In the genomic region with DNA sequence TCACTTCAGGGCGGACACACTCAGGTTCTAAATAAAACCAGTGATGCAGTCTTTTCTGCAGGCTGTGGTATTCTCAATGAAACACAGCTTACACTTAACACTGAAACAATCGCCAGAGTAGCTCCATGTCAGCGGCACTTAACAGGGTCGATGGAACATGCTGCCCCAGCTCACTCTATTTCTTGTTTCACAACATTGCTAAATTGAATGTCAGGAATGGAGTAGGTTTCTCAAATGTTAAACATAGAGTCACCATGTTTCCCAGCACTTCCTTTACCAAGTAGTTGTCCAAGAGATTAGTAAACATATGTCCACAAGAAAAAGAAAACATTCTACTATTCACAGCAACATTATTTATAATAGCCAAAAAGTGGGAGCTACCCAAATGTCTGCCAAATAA, we compare ENCODE assay signal across 24 cellular contexts.
"Had no signal": no experiment of that assay in that cellular context is flagged by ENCODE, and none has a peak within 500 bp of the region (broad histone marks: within the 10 kb centered on the region; RNA-seq: fewer than 3 reads in every experiment).

No MANE protein-coding gene starts in this region.

- H3K27me3 ChIP-seq: hepatocyte, ovary, stomach, testis, thyroid gland, transverse colon, upper lobe of right lung had no signal

- H3K27ac ChIP-seq: hepatocyte, left ventricle myocardium inferior, ovary, skin epidermis, stomach, testis, thyroid gland, transverse colon, upper lobe of right lung had no signal

- ATAC-seq: mucosa of descending colon; naive thymus-derived CD4-positive, alpha-beta T cell; natural killer cell treated with Interleukin-12 subunit alpha and Interleukin-12 subunit beta and Interleukin-15 and Interleukin-18, amount 100 ng/mL, for 72 hours; right cardiac atrium; sciatic nerve; stimulated activated naive B cell treated with anti-CD40 and anti-IgM and Interleukin-4, amounts not matched to agents 10 μg/mL and 1 μg/mL and 100 μg/mL, for 72 hours; stimulated activated naive CD8-positive, alpha-beta T cell treated with anti-CD3 and anti-CD28 coated beads, Interleukin-15, Interleukin-2, amounts not matched to agents 100 U/mL and 50 U/mL, for 24 hours; upper lobe of right lung had no signal

- DNase-seq: islet precursor cell; left ventricle myocardium inferior; midbrain; mucosa of descending colon; naive thymus-derived CD4-positive, alpha-beta T cell; ovary; retina; right cardiac atrium; stimulated activated CD4-positive, alpha-beta T cell treated with anti-CD3 and anti-CD28 coated beads, Interleukin-12 subunit alpha, Interleukin-12 subunit beta, amount 100 ng/mL, for 4 hours; stimulated activated CD4-positive, alpha-beta T cell treated with anti-CD3 and anti-CD28 coated beads, Interleukin-15, amount 100 ng/mL, for 24 hours; stimulated activated CD4-positive, alpha-beta T cell treated with anti-CD3 and anti-CD28 coated beads, Interleukin-2, amount 100 ng/mL, for 24 hours; stimulated activated CD4-positive, alpha-beta T cell treated with anti-CD3 and anti-CD28 coated beads, Interleukin-4, amount 100 ng/mL, for 1 hour; stimulated activated naive B cell treated with anti-CD40 and anti-IgM and Interleukin-4, amounts not matched to agents 10 μg/mL and 1 μg/mL and 100 μg/mL, for 72 hours; stimulated activated naive CD8-positive, alpha-beta T cell treated with anti-CD3 and anti-CD28 coated beads, Interleukin-15, Interleukin-2, amounts not matched to agents 100 U/mL and 50 U/mL, for 24 hours; stomach; testis; thyroid gland; transverse colon; upper lobe of right lung had no signal

- H3K79me2 ChIP-seq: hepatocyte had no signal

- H3K9me3 ChIP-seq: mucosa of descending colon, ovary, testis, thyroid gland, transverse colon, upper lobe of right lung had no signal

- H2AFZ ChIP-seq: hepatocyte had no signal

- H3K4me3 ChIP-seq: hepatocyte, left ventricle myocardium inferior, lung, mucosa of descending colon, ovary, skin epidermis, stomach, testis, thyroid gland, transverse colon, upper lobe of right lung had no signal

- H3K4me1 ChIP-seq: left ventricle myocardium inferior, stomach, testis, thyroid gland, transverse colon, upper lobe of right lung had no signal

- H3K36me3 ChIP-seq: left ventricle myocardium inferior, ovary, stomach, thyroid gland, transverse colon, upper lobe of right lung had no signal

- H3K4me2 ChIP-seq: hepatocyte had no signal
